Comparison of ENCODE assay signal across 8 cellular contexts in the genomic region with DNA sequence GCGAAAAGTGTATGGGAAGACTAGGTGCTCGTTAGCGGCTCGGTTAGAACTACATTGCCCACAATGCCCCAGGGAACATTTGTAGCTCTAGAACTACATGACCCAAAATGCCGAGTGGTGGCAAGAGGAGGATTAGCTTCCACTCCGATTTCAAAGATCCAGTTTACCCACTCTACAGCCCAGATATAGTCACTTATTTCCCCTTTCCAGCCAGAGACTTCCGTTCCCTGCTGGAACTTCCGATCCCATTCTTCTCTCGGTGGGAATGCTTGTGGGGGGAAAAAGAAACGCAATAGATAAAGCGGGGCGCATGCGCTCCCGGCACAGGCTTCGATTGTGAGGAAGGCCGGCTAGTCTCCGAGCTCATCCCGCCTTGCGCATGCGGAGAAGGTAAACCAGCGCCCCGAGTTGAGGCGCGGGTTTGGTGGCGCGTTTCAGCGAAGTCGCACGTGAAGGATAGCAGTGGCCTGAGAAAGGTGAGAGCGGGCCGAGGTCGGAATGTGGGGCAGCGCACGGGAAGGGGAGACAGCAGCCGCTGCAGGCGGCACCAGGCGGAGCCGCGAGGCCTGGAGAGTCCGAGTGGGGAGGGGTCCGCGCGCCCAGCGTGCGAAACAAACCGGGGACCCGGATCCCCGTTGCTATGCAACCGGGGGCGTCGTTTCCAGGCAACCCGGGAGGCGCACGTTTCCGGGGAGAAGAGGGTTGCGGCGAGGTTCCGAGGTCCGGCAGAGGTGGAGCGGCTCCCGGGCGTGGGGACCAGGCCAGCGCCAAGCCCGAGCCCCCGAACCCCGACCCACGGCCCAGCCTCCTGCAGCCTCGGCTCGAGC. TPM values are rescaled to one million over a fixed set of nuclear protein-coding genes. Genes with fewer than 3 reads are reported as not detected.
DNase-seq lines count a peak whose midpoint lies in the region; ATAC-seq and TF ChIP-seq lines count a peak whose summit lies in the region.

A gene with protein sequence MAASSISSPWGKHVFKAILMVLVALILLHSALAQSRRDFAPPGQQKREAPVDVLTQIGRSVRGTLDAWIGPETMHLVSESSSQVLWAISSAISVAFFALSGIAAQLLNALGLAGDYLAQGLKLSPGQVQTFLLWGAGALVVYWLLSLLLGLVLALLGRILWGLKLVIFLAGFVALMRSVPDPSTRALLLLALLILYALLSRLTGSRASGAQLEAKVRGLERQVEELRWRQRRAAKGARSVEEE (plus strand): TSS at position 366 of the 827 bp plus-strand sequence. CDS start 5,536 bp downstream, outside the sequence.

- POLR2A ChIA-PET in A673 (lab: Charles Lee; ENCODE audit: low non-redundant PET): interaction anchor here (0.6 kb wide), 1 partner anchor 269 kb away, joined by 3 read pairs; no protein-coding TSS in a partner anchor

- TF ChIP-seq POLR2A in breast epithelium (IDR thresholded peaks at IDR 0.05): peak; percentile 34

- BruUV-seq in A673 (replicated peaks; lab: Mats Ljungman, UMichigan): no TSS peak

- DNase-seq in A673 (ENCODE audit: low spot score) (peak; percentile 99), NCI-H2227 (lab: John Stamatoyannopoulos, UW; ENCODE audit: unreplicated experiment) (peak; percentile 92), WERI-Rb-1 (peak; percentile 92), breast epithelium (ENCODE audit: low spot score in 2 of 2) (peak; percentile 75 to 77), iPS-NIHi11 (ENCODE audit: low spot score) (peak; percentile 90)

- peak within 1 kb of the TSS; percentile 62 for H3K4me3 ChIP-seq in A673 (ENCODE audit: low read depth, low read length, poor library complexity, severe bottlenecking)
- H3K4me3 ChIP-seq in WERI-Rb-1 (ENCODE audit: low read depth, low read length): peak within 1 kb of the TSS; percentile 49
- H3K4me3 ChIP-seq in breast epithelium: peak within 1 kb of the TSS; percentile 69 to 84 (median 74)
- peak within 1 kb of the TSS; percentile 63 to 82 (median 75) for H3K4me3 ChIP-seq in skin epidermis

- CTCF ChIA-PET in A673 (lab: Charles Lee): interaction anchor here (0.6 kb wide), 1 partner anchor 383 kb away, joined by 10 read pairs; no protein-coding TSS in a partner anchor

- intact Hi-C loops in A673 (cut with micrococcal nuclease; ENCODE audit: unreplicated experiment): loop anchor here (10.0 kb wide), 1 partner anchor 1349 kb away; no protein-coding TSS in a partner anchor
- intact Hi-C loops in breast epithelium (cut with DNase I; ENCODE audit: low total_unique reads): no loop called here

- H3K36me3 ChIP-seq in A673 (ENCODE audit: insufficient read depth, low read length, poor library complexity, severe bottlenecking) (no peaks in the 10 kb centered on the region), WERI-Rb-1 (peaks cover 23% of the 10 kb centered on the region), breast epithelium (no peaks in the 10 kb centered on the region)

- ATAC-seq in GM18867 (IDR thresholded peaks at IDR 0.05; ENCODE audit: unreplicated experiment) (peak; percentile 46), HG03135 (IDR thresholded peaks at IDR 0.05; ENCODE audit: unreplicated experiment) (peak; percentile 44)

- TF ChIP-seq CTCF in A673 (conservative IDR thresholded peaks at IDR 0.05; ENCODE audit: low read depth, low read length) (no peak), WERI-Rb-1 (IDR thresholded peaks at IDR 0.05; ENCODE audit: low read depth, low read length) (no peak), breast epithelium (IDR thresholded peaks at IDR 0.05) (peak in 1 of 3 donors; percentile 30)

- H3K9me3 ChIP-seq in A673 (ENCODE audit: low read depth, low read length, poor library complexity, severe bottlenecking) (no peaks in the 10 kb centered on the region), WERI-Rb-1 (ENCODE audit: severe bottlenecking) (no peaks in the 10 kb centered on the region), breast epithelium (no peaks in the 10 kb centered on the region)

- H3K27ac ChIP-seq in A673 (ENCODE audit: low read depth, low read length, poor library complexity, severe bottlenecking): peak within 1 kb of the TSS; percentile 89
- H3K27ac ChIP-seq in WERI-Rb-1: peak within 1 kb of the TSS; percentile 97
- H3K27ac ChIP-seq in breast epithelium: peak within 1 kb of the TSS; percentile 94 to 95
- H3K27ac ChIP-seq in skin epidermis: peak within 1 kb of the TSS; percentile 77 to 98 (median 93)

- H3K4me1 ChIP-seq in A673 (ENCODE audit: insufficient read depth, low read length, poor library complexity, severe bottlenecking) (peaks cover 28% of the 10 kb centered on the region), breast epithelium (peaks cover 4% of the 10 kb centered on the region in 2 donors)

- H3K27me3 ChIP-seq in A673 (replicated peaks; ENCODE audit: insufficient read depth, low read depth, low read length, poor library complexity) (no peaks in the 10 kb centered on the region), WERI-Rb-1 (ENCODE audit: insufficient read depth, low read depth, severe bottlenecking) (no peaks in the 10 kb centered on the region), breast epithelium (no peaks in the 10 kb centered on the region)

RNA-seq across cellular contexts. Expression of the gene that starts here (rescaled TPM):
- total RNA-seq in A673 (2021) (139 and 169 TPM in 2 replicates), breast epithelium (100 to 1,000 TPM in 1 of 3 donors, 10 to 100 TPM in 2; 77.6 to 112 (median 77.7) TPM)

Comparison
In these comparisons a context has a peak if more than half of its experiments do, and no peak if none do; other contexts are left out.
1. Peak in every context shown above with its lines: DNase-seq, ATAC-seq, H3K4me3 ChIP-seq and H3K27ac ChIP-seq.